In the genomic region with DNA sequence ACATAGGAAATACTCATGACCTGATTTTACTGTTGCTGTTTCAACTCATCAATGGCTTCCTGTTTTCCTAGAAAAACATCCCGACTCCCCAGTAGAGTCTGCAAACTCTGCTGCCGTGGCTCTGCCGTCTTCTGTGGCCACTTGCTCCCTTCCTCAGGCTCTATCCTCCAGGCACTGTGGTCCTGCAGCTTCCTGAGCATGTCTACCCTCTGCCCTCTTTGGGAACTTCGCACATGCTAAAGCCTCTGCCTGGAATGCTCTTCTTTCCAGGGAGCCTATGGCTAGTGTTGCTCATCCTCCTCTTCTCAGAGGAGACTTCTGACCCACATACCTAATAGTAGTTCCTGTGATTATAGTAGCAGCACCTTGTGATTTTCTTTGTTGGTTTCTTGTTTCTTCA, we compare ENCODE assay signal across 19 cellular contexts.
DNase-seq lines count a peak whose midpoint lies in the region; TF ChIP-seq lines count a peak whose summit lies in the region.
"Had no signal": no experiment of that assay in that cellular context is flagged by ENCODE, and none has a peak within 500 bp of the region (broad histone marks: within the 10 kb centered on the region; RNA-seq: fewer than 3 reads in every experiment).

No MANE protein-coding gene starts in this region.

- peaks cover 0 to 11% (median 10%) of the 10 kb centered on the region in 4 donors for H3K4me1 ChIP-seq in esophagus muscularis mucosa
- H3K4me1 ChIP-seq: BE2C, Peyer's patch had no signal

- TF ChIP-seq POLR2A in esophagus muscularis mucosa (IDR thresholded peaks at IDR 0.05; ENCODE audit: low read depth): no peak

- TF ChIP-seq EP300 in esophagus muscularis mucosa (IDR thresholded peaks at IDR 0.05): no peak

- POLR2A ChIA-PET in activated CD4-positive, alpha-beta memory T cell treated with anti-CD3 and anti-CD28 coated beads for 36 hours (lab: Charles Lee): no interaction called here
- POLR2A ChIA-PET in activated CD4-positive, alpha-beta memory T cell treated with anti-CD3 and anti-CD28 coated beads, Interleukin-2, amount 10 ng/mL, durations not matched to agents 7 days and 5 days (lab: Charles Lee): no interaction called here

- H3K4me3 ChIP-seq in esophagus muscularis mucosa: no peak overlapping the region
- H3K4me3 ChIP-seq: Peyer's patch had no signal

- no peaks in the 10 kb centered on the region for H3K27me3 Mint-ChIP-seq in osteocyte (ENCODE audit: unreplicated experiment)
- H3K27me3 Mint-ChIP-seq in activated CD4-positive, alpha-beta memory T cell treated with anti-CD3 and anti-CD28 coated beads for 36 hours: peaks cover 3% of the 10 kb centered on the region
- H3K27me3 Mint-ChIP-seq in immature natural killer cell (ENCODE audit: low read depth in 3 of 3): peaks cover 3 to 8% (median 5%) of the 10 kb centered on the region in 3 donors
- no peaks in the 10 kb centered on the region for H3K27me3 Mint-ChIP-seq in activated CD4-positive, alpha-beta memory T cell treated with anti-CD3 and anti-CD28 coated beads, Interleukin-2, amount 10 ng/mL, durations not matched to agents 7 days and 5 days

- CTCF ChIA-PET in activated CD4-positive, alpha-beta memory T cell treated with anti-CD3 and anti-CD28 coated beads for 36 hours (lab: Charles Lee): no interaction called here
- CTCF ChIA-PET in activated CD4-positive, alpha-beta memory T cell treated with anti-CD3 and anti-CD28 coated beads, Interleukin-2, amount 10 ng/mL, durations not matched to agents 7 days and 5 days (lab: Charles Lee): no interaction called here

- no peaks in the 10 kb centered on the region for H3K9me3 ChIP-seq in esophagus muscularis mucosa
- H3K9me3 ChIP-seq: BE2C, Peyer's patch had no signal

- 70% methylated on average over 4 of the region's 4 CpGs for WGBS in esophagus muscularis mucosa

- H3K9me3 Mint-ChIP-seq in osteocyte (ENCODE audit: unreplicated experiment) (no peaks in the 10 kb centered on the region), immature natural killer cell (no peaks in the 10 kb centered on the region)
- H3K9me3 Mint-ChIP-seq in activated CD4-positive, alpha-beta memory T cell treated with anti-CD3 and anti-CD28 coated beads for 36 hours: no peaks in the 10 kb centered on the region
- H3K9me3 Mint-ChIP-seq in activated CD4-positive, alpha-beta memory T cell treated with anti-CD3 and anti-CD28 coated beads, Interleukin-2, amount 10 ng/mL, durations not matched to agents 7 days and 5 days: no peaks in the 10 kb centered on the region

- H3K27ac Mint-ChIP-seq in osteocyte (ENCODE audit: unreplicated experiment) (peak overlapping the region; percentile 8), immature natural killer cell (no peak overlapping the region)
- no peak overlapping the region for H3K27ac Mint-ChIP-seq in activated CD4-positive, alpha-beta memory T cell treated with anti-CD3 and anti-CD28 coated beads for 36 hours
- no peak overlapping the region for H3K27ac Mint-ChIP-seq in activated CD4-positive, alpha-beta memory T cell treated with anti-CD3 and anti-CD28 coated beads, Interleukin-2, amount 10 ng/mL, durations not matched to agents 7 days and 5 days

- H3K27ac ChIP-seq in VCaP (peak overlapping the region; percentile 15; the same call in 1 of the 2 replicates), esophagus muscularis mucosa (replicated peaks in 1 of 4) (no peak overlapping the region)
- H3K27ac ChIP-seq: Peyer's patch had no signal

- no peak overlapping the region for H3K4me3 Mint-ChIP-seq in osteocyte (ENCODE audit: unreplicated experiment)
- H3K4me3 Mint-ChIP-seq in activated CD4-positive, alpha-beta memory T cell treated with anti-CD3 and anti-CD28 coated beads for 36 hours: no peak overlapping the region
- no peak overlapping the region for H3K4me3 Mint-ChIP-seq in immature natural killer cell
- H3K4me3 Mint-ChIP-seq in activated CD4-positive, alpha-beta memory T cell treated with anti-CD3 and anti-CD28 coated beads, Interleukin-2, amount 10 ng/mL, durations not matched to agents 7 days and 5 days: no peak overlapping the region
- H3K4me3 Mint-ChIP-seq: CD4-positive, CD25-positive, alpha-beta regulatory T cell had no signal

- peaks cover 29% of the 10 kb centered on the region for H3K4me1 Mint-ChIP-seq in osteocyte (ENCODE audit: unreplicated experiment)
- peaks cover 20% of the 10 kb centered on the region for H3K4me1 Mint-ChIP-seq in activated CD4-positive, alpha-beta memory T cell treated with anti-CD3 and anti-CD28 coated beads for 36 hours (ENCODE audit: low read depth)
- H3K4me1 Mint-ChIP-seq in immature natural killer cell: peaks cover 0 to 5% of the 10 kb centered on the region in 2 donors
- peaks cover 9% of the 10 kb centered on the region for H3K4me1 Mint-ChIP-seq in activated CD4-positive, alpha-beta memory T cell treated with anti-CD3 and anti-CD28 coated beads, Interleukin-2, amount 10 ng/mL, durations not matched to agents 7 days and 5 days

- no peaks in the 10 kb centered on the region for H3K27me3 ChIP-seq in esophagus muscularis mucosa
- H3K27me3 ChIP-seq: BE2C, Peyer's patch had no signal

- TF ChIP-seq CTCF in VCaP (conservative IDR thresholded peaks at IDR 0.05): no peak
- TF ChIP-seq CTCF in esophagus muscularis mucosa (IDR thresholded peaks at IDR 0.05): no peak
- TF ChIP-seq CTCF in osteocyte (IDR thresholded peaks at IDR 0.05): no peak

- H3K36me3 ChIP-seq in esophagus muscularis mucosa: no peaks in the 10 kb centered on the region
- H3K36me3 ChIP-seq: BE2C, Peyer's patch had no signal

- intact Hi-C loops in esophagus muscularis mucosa (cut with DNase I): no loop called here
- intact Hi-C loops in activated CD4-positive, alpha-beta memory T cell treated with anti-CD3 and anti-CD28 coated beads for 36 hours (cut with micrococcal nuclease): no loop called here

- peak; percentile 33 for DNase-seq in ELF-1 (ENCODE audit: low read depth, low spot score)
- DNase-seq in esophagus muscularis mucosa (ENCODE audit: extremely low spot score): peak; percentile 55
- DNase-seq in osteocyte (ENCODE audit: extremely low spot score, unreplicated experiment): no peak
- no peak for DNase-seq in activated CD4-positive, alpha-beta memory T cell treated with anti-CD3 and anti-CD28 coated beads for 36 hours
- DNase-seq in immature natural killer cell: no peak
- no peak for DNase-seq in activated CD4-positive, alpha-beta memory T cell treated with anti-CD3 and anti-CD28 coated beads, Interleukin-2, amount 10 ng/mL, durations not matched to agents 7 days and 5 days
- DNase-seq: BE2C; CD4-positive, CD25-positive, alpha-beta regulatory T cell; DMS 273 treated with DMSO at 0.1 percent for 48 hours; KBM-7; NCI-H1092 treated with DMSO at 0.1 percent for 48 hours; NCI-H1436 treated with DMSO at 0.1 percent for 48 hours; NCI-H1930; NCI-H226; NCI-H510A treated with DMSO at 0.1 percent for 48 hours; NCI-H748 treated with DMSO at 0.1 percent for 48 hours; NK-92 treated with Interleukin-12 subunit alpha and Interleukin-12 subunit beta, amount 100 ng/mL, for 24 hours; Peyer's patch had no signal

- H3K36me3 Mint-ChIP-seq in osteocyte (ENCODE audit: unreplicated experiment) (no peaks in the 10 kb centered on the region), immature natural killer cell (no peaks in the 10 kb centered on the region)
- no peaks in the 10 kb centered on the region for H3K36me3 Mint-ChIP-seq in activated CD4-positive, alpha-beta memory T cell treated with anti-CD3 and anti-CD28 coated beads for 36 hours
- H3K36me3 Mint-ChIP-seq in activated CD4-positive, alpha-beta memory T cell treated with anti-CD3 and anti-CD28 coated beads, Interleukin-2, amount 10 ng/mL, durations not matched to agents 7 days and 5 days (ENCODE audit: low read depth): no peaks in the 10 kb centered on the region
- H3K36me3 Mint-ChIP-seq: CD4-positive, CD25-positive, alpha-beta regulatory T cell had no signal

Comparison
In these comparisons a context has a peak if more than half of its experiments do, and no peak if none do; other contexts are left out.
1. DNase-seq: peak in ELF-1 (single experiment) and esophagus muscularis mucosa (single experiment); none in osteocyte (single experiment), activated CD4-positive, alpha-beta memory T cell treated with anti-CD3 and anti-CD28 coated beads for 36 hours (single experiment), immature natural killer cell (0 of 3) and activated CD4-positive, alpha-beta memory T cell treated with anti-CD3 and anti-CD28 coated beads, Interleukin-2, amount 10 ng/mL, durations not matched to agents 7 days and 5 days (single experiment).